ENCODE assay signal across 1 cellular context in the genomic region with DNA sequence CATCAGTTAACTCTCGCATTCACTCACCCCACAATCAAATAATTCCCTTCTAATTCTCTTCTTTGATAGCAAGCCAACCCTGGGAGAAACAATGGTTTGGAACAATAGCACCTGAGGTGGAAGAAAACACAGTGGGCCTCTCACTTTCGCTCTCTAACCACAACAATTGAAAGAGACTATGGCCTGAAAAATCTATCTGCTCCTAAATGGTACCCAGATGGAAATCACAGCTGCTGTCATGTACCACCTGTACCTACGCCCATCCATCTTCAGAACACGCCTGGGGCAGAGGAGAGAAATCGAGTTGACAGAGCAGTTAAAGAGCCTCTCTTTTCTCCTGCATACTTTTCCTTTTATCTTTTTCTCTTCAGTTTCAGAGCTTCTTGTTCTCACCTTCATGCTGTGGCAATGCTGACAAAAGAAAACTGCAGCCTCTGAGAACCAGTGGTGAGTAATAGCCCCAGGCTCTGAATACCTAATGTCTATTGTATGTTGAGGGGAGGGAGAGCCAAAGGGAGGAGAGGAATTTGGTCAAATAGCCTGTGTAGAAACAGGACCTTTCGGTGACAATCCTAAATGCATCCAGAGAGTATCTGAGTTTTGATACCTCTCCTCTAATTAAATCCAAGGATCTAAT.
TF ChIP-seq lines count a peak whose summit lies in the region.

No MANE protein-coding gene starts in this region.

TF ChIP-seq in H1, 55 proteins besides CTCF, POLR2A, EP300 and RAD21:
- TF ChIP-seq BCL11A (IDR thresholded peaks at IDR 0.05; ENCODE audit: low read depth in 2 of 2, low read length in 2 of 2) (no peak), JUND (IDR thresholded peaks at IDR 0.05; ENCODE audit: low read length) (peak; percentile 56; the same call in 1 of the 2 replicates), GTF2F1 (IDR thresholded peaks at IDR 0.05; ENCODE audit: borderline replicate concordance, low read depth, low read length) (no peak)
- TF ChIP-seq, protein P1, sequence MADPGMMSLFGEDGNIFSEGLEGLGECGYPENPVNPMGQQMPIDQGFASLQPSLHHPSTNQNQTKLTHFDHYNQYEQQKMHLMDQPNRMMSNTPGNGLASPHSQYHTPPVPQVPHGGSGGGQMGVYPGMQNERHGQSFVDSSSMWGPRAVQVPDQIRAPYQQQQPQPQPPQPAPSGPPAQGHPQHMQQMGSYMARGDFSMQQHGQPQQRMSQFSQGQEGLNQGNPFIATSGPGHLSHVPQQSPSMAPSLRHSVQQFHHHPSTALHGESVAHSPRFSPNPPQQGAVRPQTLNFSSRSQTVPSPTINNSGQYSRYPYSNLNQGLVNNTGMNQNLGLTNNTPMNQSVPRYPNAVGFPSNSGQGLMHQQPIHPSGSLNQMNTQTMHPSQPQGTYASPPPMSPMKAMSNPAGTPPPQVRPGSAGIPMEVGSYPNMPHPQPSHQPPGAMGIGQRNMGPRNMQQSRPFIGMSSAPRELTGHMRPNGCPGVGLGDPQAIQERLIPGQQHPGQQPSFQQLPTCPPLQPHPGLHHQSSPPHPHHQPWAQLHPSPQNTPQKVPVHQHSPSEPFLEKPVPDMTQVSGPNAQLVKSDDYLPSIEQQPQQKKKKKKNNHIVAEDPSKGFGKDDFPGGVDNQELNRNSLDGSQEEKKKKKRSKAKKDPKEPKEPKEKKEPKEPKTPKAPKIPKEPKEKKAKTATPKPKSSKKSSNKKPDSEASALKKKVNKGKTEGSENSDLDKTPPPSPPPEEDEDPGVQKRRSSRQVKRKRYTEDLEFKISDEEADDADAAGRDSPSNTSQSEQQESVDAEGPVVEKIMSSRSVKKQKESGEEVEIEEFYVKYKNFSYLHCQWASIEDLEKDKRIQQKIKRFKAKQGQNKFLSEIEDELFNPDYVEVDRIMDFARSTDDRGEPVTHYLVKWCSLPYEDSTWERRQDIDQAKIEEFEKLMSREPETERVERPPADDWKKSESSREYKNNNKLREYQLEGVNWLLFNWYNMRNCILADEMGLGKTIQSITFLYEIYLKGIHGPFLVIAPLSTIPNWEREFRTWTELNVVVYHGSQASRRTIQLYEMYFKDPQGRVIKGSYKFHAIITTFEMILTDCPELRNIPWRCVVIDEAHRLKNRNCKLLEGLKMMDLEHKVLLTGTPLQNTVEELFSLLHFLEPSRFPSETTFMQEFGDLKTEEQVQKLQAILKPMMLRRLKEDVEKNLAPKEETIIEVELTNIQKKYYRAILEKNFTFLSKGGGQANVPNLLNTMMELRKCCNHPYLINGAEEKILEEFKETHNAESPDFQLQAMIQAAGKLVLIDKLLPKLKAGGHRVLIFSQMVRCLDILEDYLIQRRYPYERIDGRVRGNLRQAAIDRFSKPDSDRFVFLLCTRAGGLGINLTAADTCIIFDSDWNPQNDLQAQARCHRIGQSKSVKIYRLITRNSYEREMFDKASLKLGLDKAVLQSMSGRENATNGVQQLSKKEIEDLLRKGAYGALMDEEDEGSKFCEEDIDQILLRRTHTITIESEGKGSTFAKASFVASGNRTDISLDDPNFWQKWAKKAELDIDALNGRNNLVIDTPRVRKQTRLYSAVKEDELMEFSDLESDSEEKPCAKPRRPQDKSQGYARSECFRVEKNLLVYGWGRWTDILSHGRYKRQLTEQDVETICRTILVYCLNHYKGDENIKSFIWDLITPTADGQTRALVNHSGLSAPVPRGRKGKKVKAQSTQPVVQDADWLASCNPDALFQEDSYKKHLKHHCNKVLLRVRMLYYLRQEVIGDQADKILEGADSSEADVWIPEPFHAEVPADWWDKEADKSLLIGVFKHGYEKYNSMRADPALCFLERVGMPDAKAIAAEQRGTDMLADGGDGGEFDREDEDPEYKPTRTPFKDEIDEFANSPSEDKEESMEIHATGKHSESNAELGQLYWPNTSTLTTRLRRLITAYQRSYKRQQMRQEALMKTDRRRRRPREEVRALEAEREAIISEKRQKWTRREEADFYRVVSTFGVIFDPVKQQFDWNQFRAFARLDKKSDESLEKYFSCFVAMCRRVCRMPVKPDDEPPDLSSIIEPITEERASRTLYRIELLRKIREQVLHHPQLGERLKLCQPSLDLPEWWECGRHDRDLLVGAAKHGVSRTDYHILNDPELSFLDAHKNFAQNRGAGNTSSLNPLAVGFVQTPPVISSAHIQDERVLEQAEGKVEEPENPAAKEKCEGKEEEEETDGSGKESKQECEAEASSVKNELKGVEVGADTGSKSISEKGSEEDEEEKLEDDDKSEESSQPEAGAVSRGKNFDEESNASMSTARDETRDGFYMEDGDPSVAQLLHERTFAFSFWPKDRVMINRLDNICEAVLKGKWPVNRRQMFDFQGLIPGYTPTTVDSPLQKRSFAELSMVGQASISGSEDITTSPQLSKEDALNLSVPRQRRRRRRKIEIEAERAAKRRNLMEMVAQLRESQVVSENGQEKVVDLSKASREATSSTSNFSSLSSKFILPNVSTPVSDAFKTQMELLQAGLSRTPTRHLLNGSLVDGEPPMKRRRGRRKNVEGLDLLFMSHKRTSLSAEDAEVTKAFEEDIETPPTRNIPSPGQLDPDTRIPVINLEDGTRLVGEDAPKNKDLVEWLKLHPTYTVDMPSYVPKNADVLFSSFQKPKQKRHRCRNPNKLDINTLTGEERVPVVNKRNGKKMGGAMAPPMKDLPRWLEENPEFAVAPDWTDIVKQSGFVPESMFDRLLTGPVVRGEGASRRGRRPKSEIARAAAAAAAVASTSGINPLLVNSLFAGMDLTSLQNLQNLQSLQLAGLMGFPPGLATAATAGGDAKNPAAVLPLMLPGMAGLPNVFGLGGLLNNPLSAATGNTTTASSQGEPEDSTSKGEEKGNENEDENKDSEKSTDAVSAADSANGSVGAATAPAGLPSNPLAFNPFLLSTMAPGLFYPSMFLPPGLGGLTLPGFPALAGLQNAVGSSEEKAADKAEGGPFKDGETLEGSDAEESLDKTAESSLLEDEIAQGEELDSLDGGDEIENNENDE (IDR thresholded peaks at IDR 0.05; ENCODE audit: insufficient replicate concordance, low read length), result peak; percentile 76
